9 cellular contexts compared by ENCODE assay signal in the genomic region with DNA sequence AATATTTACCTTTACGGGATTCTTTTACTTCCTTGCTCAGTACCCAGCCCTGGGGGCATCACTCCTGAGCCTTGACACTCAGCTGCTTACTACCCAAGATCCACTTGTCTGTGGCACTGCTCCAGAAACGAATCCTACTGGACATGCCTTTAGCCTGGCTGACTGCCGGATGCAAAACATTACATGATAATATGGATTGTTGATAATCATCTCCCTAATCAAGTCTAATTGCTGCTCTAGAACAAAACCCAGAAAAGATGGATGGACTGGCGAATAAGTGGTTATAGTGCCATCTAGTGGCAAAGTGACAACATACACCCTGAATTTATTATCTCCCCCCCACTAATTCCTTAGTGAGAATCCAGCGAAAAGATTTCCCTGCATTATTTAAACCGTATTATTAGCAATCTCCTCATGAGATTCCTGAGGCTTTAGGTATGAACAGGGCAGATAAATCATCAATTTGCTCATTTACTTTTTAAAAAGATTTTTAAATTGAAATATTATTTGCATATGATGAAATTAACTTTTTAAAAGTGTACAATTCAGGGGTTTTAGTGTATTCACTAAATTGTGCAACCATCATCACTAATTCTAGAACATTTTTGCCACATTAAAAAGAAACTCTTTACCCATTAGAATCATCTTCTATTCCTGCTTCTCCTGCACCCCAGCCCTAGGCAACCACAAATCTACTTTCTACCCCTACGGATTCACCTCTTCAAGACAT.
DNase-seq lines count a peak whose midpoint lies in the region; ATAC-seq, FAIRE-seq and TF ChIP-seq lines count a peak whose summit lies in the region.
"Had no signal": no experiment of that assay in that cellular context is flagged by ENCODE, and none has a peak within 500 bp of the region (broad histone marks: within the 10 kb centered on the region; RNA-seq: fewer than 3 reads in every experiment).

No MANE protein-coding gene starts in this region.

- TF ChIP-seq EP300 in A549 (IDR thresholded peaks at IDR 0.05) = no peak

- H3K4me3 Mint-ChIP-seq in natural killer cell treated with Interleukin-12 subunit alpha and Interleukin-12 subunit beta and Interleukin-15 and Interleukin-18, amount 100 ng/mL, for 72 hours = no peak overlapping the region
- H3K4me3 Mint-ChIP-seq: dendritic cell treated with granulocyte-macrophage colony-stimulating factor and Interleukin-4, amounts not matched to agents 40 ng/mL and 50 ng/mL, for 4 days had no signal

- POLR2A ChIA-PET in A549 (lab: Yijun Ruan, JAX) = no interaction called here

- H3K9me3 ChIP-seq in A549 = no peaks in the 10 kb centered on the region
- no peaks in the 10 kb centered on the region for H3K9me3 ChIP-seq in esophagus squamous epithelium

- peaks cover 7% of the 10 kb centered on the region; the same call in 1 of the 2 replicates for H3K36me3 ChIP-seq in GM06990 (ENCODE audit: control insufficient read depth, insufficient read depth, low read length)
- H3K36me3 ChIP-seq in esophagus squamous epithelium = no peaks in the 10 kb centered on the region

- TF ChIP-seq RAD21 in A549 (conservative IDR thresholded peaks at IDR 0.05 in 1 of 2, IDR thresholded peaks at IDR 0.05 in 1 of 2) = peak; percentile 95 to 97

- H3K36me3 Mint-ChIP-seq in natural killer cell treated with Interleukin-12 subunit alpha and Interleukin-12 subunit beta and Interleukin-15 and Interleukin-18, amount 100 ng/mL, for 72 hours = peaks cover 9% of the 10 kb centered on the region

- H3K27me3 Mint-ChIP-seq in natural killer cell treated with Interleukin-12 subunit alpha and Interleukin-12 subunit beta and Interleukin-15 and Interleukin-18, amount 100 ng/mL, for 72 hours = no peaks in the 10 kb centered on the region

- no peaks in the 10 kb centered on the region for H3K9me3 Mint-ChIP-seq in natural killer cell treated with Interleukin-12 subunit alpha and Interleukin-12 subunit beta and Interleukin-15 and Interleukin-18, amount 100 ng/mL, for 72 hours
- H3K9me3 Mint-ChIP-seq: dendritic cell treated with granulocyte-macrophage colony-stimulating factor and Interleukin-4, amounts not matched to agents 40 ng/mL and 50 ng/mL, for 4 days had no signal

- intact Hi-C loops in esophagus squamous epithelium (cut with DNase I) = loop anchor here (5.0 kb wide), 2 partner anchors 47 to 422 kb away; no protein-coding TSS in a partner anchor

- H3K4me1 Mint-ChIP-seq in natural killer cell treated with Interleukin-12 subunit alpha and Interleukin-12 subunit beta and Interleukin-15 and Interleukin-18, amount 100 ng/mL, for 72 hours (ENCODE audit: low read depth in 2 of 2) = peaks cover 13 to 16% of the 10 kb centered on the region in 2 donors

- H3K4me2 ChIP-seq in A549 = no peak overlapping the region

- no peak overlapping the region for H3K4me3 ChIP-seq in A549
- H3K4me3 ChIP-seq in GM06990 (replicated peaks; ENCODE audit: low read depth, low read length) = no peak overlapping the region
- no peak overlapping the region for H3K4me3 ChIP-seq in esophagus squamous epithelium

- H3K27me3 ChIP-seq in GM06990 (replicated peaks; ENCODE audit: control insufficient read depth, insufficient read depth, low read length) (no peaks in the 10 kb centered on the region), esophagus squamous epithelium (no peaks in the 10 kb centered on the region)

- H3K4me1 ChIP-seq in A549 = peaks cover 3% of the 10 kb centered on the region; the same call in 2 of the 3 replicates
- peaks cover 0 to 6% (median 0%) of the 10 kb centered on the region in 3 donors for H3K4me1 ChIP-seq in esophagus squamous epithelium

- H3K27ac ChIP-seq in A549 (no peak overlapping the region), esophagus squamous epithelium (no peak overlapping the region)

- DNase-seq in A549 (ENCODE audit: low read depth in 1 of 2, low spot score in 1 of 2) (peak; percentile 73 to 97), GM06990 (ENCODE audit: extremely low read depth, insufficient read length) (peak; percentile 26), NCI-H1417 (lab: John Stamatoyannopoulos, UW) (peak; percentile 35 to 84 (median 58)), SKM-1 (lab: John Stamatoyannopoulos, UW; ENCODE audit: unreplicated experiment) (peak; percentile 64), esophagus squamous epithelium (lab: John Stamatoyannopoulos, UW) (no peak)
- DNase-seq in natural killer cell treated with Interleukin-12 subunit alpha and Interleukin-12 subunit beta and Interleukin-15 and Interleukin-18, amount 100 ng/mL, for 72 hours (ENCODE audit: low spot score) = no peak

- FAIRE-seq in A549 (lab: Jason Lieb, UNC) = peak; percentile 93

- TF ChIP-seq CTCF in A549 (IDR thresholded peaks at IDR 0.05) = peak; percentile 97
- TF ChIP-seq CTCF in GM06990 (IDR thresholded peaks at IDR 0.05; ENCODE audit: insufficient read depth, low read length, poor library complexity, severe bottlenecking) = peak; percentile 53
- peak; percentile 57 to 84 (median 74) for TF ChIP-seq CTCF in esophagus squamous epithelium (IDR thresholded peaks at IDR 0.05)

- TF ChIP-seq POLR2A in A549 (IDR thresholded peaks at IDR 0.05; ENCODE audit: low read length) = no peak
- no peak for TF ChIP-seq POLR2A in esophagus squamous epithelium (IDR thresholded peaks at IDR 0.05)

- CTCF ChIA-PET in A549 (lab: Yijun Ruan, JAX) = interaction anchor here (0.6 to 3.7 kb wide), 42 partner anchors 9 to 423 kb away, joined by 3 to 17 read pairs (median 4); a partner anchor contains a TSS

- H3K27ac Mint-ChIP-seq in natural killer cell treated with Interleukin-12 subunit alpha and Interleukin-12 subunit beta and Interleukin-15 and Interleukin-18, amount 100 ng/mL, for 72 hours = peak overlapping the region in 1 of 2 donors; percentile 57
- H3K27ac Mint-ChIP-seq: dendritic cell treated with granulocyte-macrophage colony-stimulating factor and Interleukin-4, amounts not matched to agents 40 ng/mL and 50 ng/mL, for 4 days had no signal

- WGBS in A549 (ENCODE audit: missing lambda C conversion rate) = 18% methylated on average over 7 of the region's 7 CpGs
- WGBS in esophagus squamous epithelium, 2 donors = 14 to 18% methylated on average over 6 to 7 of the region's 7 CpGs

- ATAC-seq in A549 (peak; percentile 25 to 71; a peak in 4 of 6 replicates), GM21717 (IDR thresholded peaks at IDR 0.05; ENCODE audit: unreplicated experiment) (no peak), GM19324 (IDR thresholded peaks at IDR 0.05; ENCODE audit: low FRiP score, unreplicated experiment) (no peak)
- peak; percentile 58 to 70 for ATAC-seq in natural killer cell treated with Interleukin-12 subunit alpha and Interleukin-12 subunit beta and Interleukin-15 and Interleukin-18, amount 100 ng/mL, for 72 hours

TF ChIP-seq in A549, 52 proteins besides CTCF, POLR2A, EP300 and RAD21:
- TF ChIP-seq SMC3 (IDR thresholded peaks at IDR 0.05) = peak; percentile 91
- TF ChIP-seq MAFK (IDR thresholded peaks at IDR 0.05; ENCODE audit: partially characterized antibody) = peak; percentile 30
- TF ChIP-seq RFX5 (IDR thresholded peaks at IDR 0.05) = no peak

Comparison
In these comparisons a context has a peak if more than half of its experiments do, and no peak if none do; other contexts are left out.
1. ATAC-seq: peak in A549 (2 of 2) and natural killer cell treated with Interleukin-12 subunit alpha and Interleukin-12 subunit beta and Interleukin-15 and Interleukin-18, amount 100 ng/mL, for 72 hours (2 of 2); none in GM21717 (single experiment) and GM19324 (single experiment).
2. DNase-seq: peak in A549 (2 of 2), GM06990 (single experiment), NCI-H1417 (3 of 3) and SKM-1 (single experiment); none in esophagus squamous epithelium (single experiment) and natural killer cell treated with Interleukin-12 subunit alpha and Interleukin-12 subunit beta and Interleukin-15 and Interleukin-18, amount 100 ng/mL, for 72 hours (single experiment).
3. Peak in every context shown above with its lines, with median percentiles within 50 percentile points of each other: CTCF ChIP-seq.